Comparison of ENCODE assay signal across 8 cellular contexts in the genomic region with DNA sequence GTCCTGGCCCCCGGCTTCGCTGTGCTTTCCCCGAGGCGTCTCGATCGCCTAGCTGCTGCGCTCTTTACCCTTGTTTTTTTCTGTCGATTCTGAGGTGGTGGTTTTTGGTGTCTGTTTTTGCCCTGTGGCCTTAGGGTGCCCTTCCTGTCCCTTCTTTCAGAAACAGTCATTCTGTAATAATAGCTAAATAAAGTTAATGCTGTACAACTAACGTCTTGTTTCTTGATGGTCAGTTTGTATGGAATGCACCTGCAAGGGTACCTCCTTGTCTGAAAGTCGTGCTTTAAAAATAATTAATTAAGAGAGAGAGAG. TPM values are rescaled to one million over a fixed set of nuclear protein-coding genes. Genes with fewer than 3 reads are reported as not detected.
DNase-seq lines count a peak whose midpoint lies in the region; ATAC-seq and TF ChIP-seq lines count a peak whose summit lies in the region.

No MANE protein-coding gene starts in this region.

- peaks cover 10% of the 10 kb centered on the region for H3K36me3 Mint-ChIP-seq in T-helper 1 cell treated with Interleukin-12 subunit alpha and Interleukin-12 subunit beta and Interleukin-4 antibody, amounts not matched to agents 30 μg/mL and 1 μg/mL, for 36 hours (ENCODE audit: low read depth)
- H3K36me3 Mint-ChIP-seq in endothelial cell (ENCODE audit: low read depth, unreplicated experiment): peaks cover 2% of the 10 kb centered on the region

- peak overlapping the region; percentile 98 for H3K27ac Mint-ChIP-seq in T-helper 1 cell treated with Interleukin-12 subunit alpha and Interleukin-12 subunit beta and Interleukin-4 antibody, amounts not matched to agents 30 μg/mL and 1 μg/mL, for 36 hours
- H3K27ac Mint-ChIP-seq in endothelial cell (ENCODE audit: unreplicated experiment): peak overlapping the region; percentile 88

- no peaks in the 10 kb centered on the region for H3K9me3 ChIP-seq in psoas muscle

- H3K27ac ChIP-seq in psoas muscle: peak overlapping the region; percentile 83

- H3K27me3 Mint-ChIP-seq in T-helper 1 cell treated with Interleukin-12 subunit alpha and Interleukin-12 subunit beta and Interleukin-4 antibody, amounts not matched to agents 30 μg/mL and 1 μg/mL, for 36 hours (ENCODE audit: low read depth): peaks cover 5% of the 10 kb centered on the region
- H3K27me3 Mint-ChIP-seq in endothelial cell (ENCODE audit: unreplicated experiment): peaks cover 7% of the 10 kb centered on the region

- H3K36me3 ChIP-seq in psoas muscle (ENCODE audit: insufficient read depth in 1 of 2, low read depth in 1 of 2): peaks cover 0 to 14% of the 10 kb centered on the region in 2 donors

- no peak for ATAC-seq in psoas muscle
- no peak for ATAC-seq in HG02798 (IDR thresholded peaks at IDR 0.05; ENCODE audit: poor library complexity, unreplicated experiment)
- ATAC-seq in GM19328 (IDR thresholded peaks at IDR 0.05; ENCODE audit: unreplicated experiment): no peak

- H3K4me3 ChIP-seq in LNCaP clone FGC (ENCODE audit: low read depth, low read length) (peak overlapping the region; percentile 87), psoas muscle (peak overlapping the region; percentile 90)

- peaks cover 30% of the 10 kb centered on the region for H3K4me1 Mint-ChIP-seq in T-helper 1 cell treated with Interleukin-12 subunit alpha and Interleukin-12 subunit beta and Interleukin-4 antibody, amounts not matched to agents 30 μg/mL and 1 μg/mL, for 36 hours (ENCODE audit: low read depth)
- H3K4me1 Mint-ChIP-seq in endothelial cell (ENCODE audit: unreplicated experiment): peaks cover 19% of the 10 kb centered on the region

- WGBS in psoas muscle, 3 donors: 0 to 1% (median 0%) methylated on average over 10 of the region's 10 CpGs

- intact Hi-C loops in psoas muscle (cut with DNase I): loop anchor here in 1 of 2 donors (10.0 kb wide), 2 partner anchors 183 to 363 kb away; no protein-coding TSS in a partner anchor

- H3K9me3 Mint-ChIP-seq in T-helper 1 cell treated with Interleukin-12 subunit alpha and Interleukin-12 subunit beta and Interleukin-4 antibody, amounts not matched to agents 30 μg/mL and 1 μg/mL, for 36 hours: no peaks in the 10 kb centered on the region
- no peaks in the 10 kb centered on the region for H3K9me3 Mint-ChIP-seq in endothelial cell (ENCODE audit: unreplicated experiment)

- H3K4me3 Mint-ChIP-seq in T-helper 1 cell treated with Interleukin-12 subunit alpha and Interleukin-12 subunit beta and Interleukin-4 antibody, amounts not matched to agents 30 μg/mL and 1 μg/mL, for 36 hours: peak overlapping the region; percentile 99
- H3K4me3 Mint-ChIP-seq in endothelial cell (ENCODE audit: unreplicated experiment): peak overlapping the region; percentile 99

- TF ChIP-seq CTCF in LNCaP clone FGC (IDR thresholded peaks at IDR 0.05; ENCODE audit: control insufficient read depth, extremely low read depth, insufficient read depth) (no peak), endothelial cell (IDR thresholded peaks at IDR 0.05; ENCODE audit: unreplicated experiment) (no peak), psoas muscle (IDR thresholded peaks at IDR 0.05) (no peak)

- DNase-seq in T-helper 1 cell (no peak), LNCaP clone FGC (ENCODE audit: low read depth) (no peak), endothelial cell (ENCODE audit: low spot score) (no peak), psoas muscle (no peak), UCSD-AML1 (lab: John Stamatoyannopoulos, UW; ENCODE audit: unreplicated experiment) (no peak)

- peaks cover 9% of the 10 kb centered on the region for H3K4me1 ChIP-seq in psoas muscle

- no peaks in the 10 kb centered on the region for H3K27me3 ChIP-seq in psoas muscle (ENCODE audit: insufficient read depth in 3 of 3, low read length in 2 of 3)

RNA-seq across cellular contexts. Expression of a gene that starts 0.7 kb away (rescaled TPM):
- total RNA-seq in endothelial cell (ENCODE audit: unreplicated experiment): 55.6 TPM
- total RNA-seq in psoas muscle: 10 to 100 TPM; 27.0 to 30.3 (median 27.6) TPM
- polyA plus RNA-seq in psoas muscle: 10 to 100 TPM; 23.5 to 49.6 (median 35.9) TPM

RNA-seq across cellular contexts. Expression of a gene that starts 12.3 kb away (rescaled TPM):
- 13.6 TPM for total RNA-seq in endothelial cell (ENCODE audit: unreplicated experiment)
- total RNA-seq in psoas muscle: 10 to 100 TPM; 11.2 to 13.3 (median 12.4) TPM
- polyA plus RNA-seq in psoas muscle: 1 to 10 TPM; 5.8 to 6.7 (median 6.2) TPM
